In genomic region chr11:59135648-59136461, GRCh38 we compare ENCODE assay signal across 1 cellular context.
TF ChIP-seq lines count a peak whose summit lies in the region.

No MANE protein-coding gene starts in this region.

TF ChIP-seq in IMR-90, 13 proteins besides CTCF, POLR2A, EP300 and RAD21:
- no peak for TF ChIP-seq CHD1 (IDR thresholded peaks at IDR 0.05; ENCODE audit: low read depth, low read length)
- TF ChIP-seq BHLHE40 (IDR thresholded peaks at IDR 0.05; ENCODE audit: low read depth, low read length): no peak
- TF ChIP-seq MAZ (IDR thresholded peaks at IDR 0.05; ENCODE audit: borderline replicate concordance, low read depth, low read length): peak; percentile 88; the same call in 1 of the 2 replicates
- TF ChIP-seq CEBPB (IDR thresholded peaks at IDR 0.05; ENCODE audit: low read depth, low read length): no peak
- TF ChIP-seq FOS (IDR thresholded peaks at IDR 0.05; ENCODE audit: low read depth, low read length): no peak
- peak; percentile 86 for TF ChIP-seq SMC3 (IDR thresholded peaks at IDR 0.05; ENCODE audit: low read depth, low read length)
- no peak for TF ChIP-seq MAFK (IDR thresholded peaks at IDR 0.05; ENCODE audit: low read depth, low read length)
- no peak for TF ChIP-seq NFE2L2 (IDR thresholded peaks at IDR 0.05; ENCODE audit: low read depth, low read length)
- 0 out of 2 replicates have a peak, but pooled peaks have one; percentile 24 for TF ChIP-seq MXI1 (IDR thresholded peaks at IDR 0.05; ENCODE audit: borderline replicate concordance, low read depth, low read length)
- no peak for TF ChIP-seq ELK1 (IDR thresholded peaks at IDR 0.05; ENCODE audit: borderline replicate concordance, low read depth, low read length)
- no peak for TF ChIP-seq USF2 (IDR thresholded peaks at IDR 0.05; ENCODE audit: low read depth, low read length)
- TF ChIP-seq RCOR1 (IDR thresholded peaks at IDR 0.05; ENCODE audit: insufficient replicate concordance, low read length): no peak
- TF ChIP-seq RFX5 (IDR thresholded peaks at IDR 0.05; ENCODE audit: low read depth, low read length): no peak
